In genomic region chr1:165494949-165495810, GRCh38 we compare ENCODE assay signal across 18 cellular contexts. TPM values are rescaled to one million over a fixed set of nuclear protein-coding genes. Genes with fewer than 3 reads are reported as not detected.
DNase-seq lines count a peak whose midpoint lies in the region; ATAC-seq and TF ChIP-seq lines count a peak whose summit lies in the region.
"Had no signal": no experiment of that assay in that cellular context is flagged by ENCODE, and none has a peak within 500 bp of the region (broad histone marks: within the 10 kb centered on the region; RNA-seq: fewer than 3 reads in every experiment).

No MANE protein-coding gene starts in this region.

- H3K79me1 ChIP-seq in H9 (ENCODE audit: insufficient read depth, low read depth, low read length, poor library complexity, severe bottlenecking), result no peaks in the 10 kb centered on the region

- H2BK12ac ChIP-seq in H9 (ENCODE audit: insufficient read length, low read depth, low read length), result no peak overlapping the region

- no peak overlapping the region for H3K23ac ChIP-seq in H9 (ENCODE audit: insufficient read length, low read depth, low read length)

- H4K91ac ChIP-seq in H9 (ENCODE audit: insufficient read length, low read depth, low read length), result no peak overlapping the region

- H3T11ph ChIP-seq in H9 (ENCODE audit: low read length), result no peak overlapping the region

- H3K27ac Mint-ChIP-seq in GM23338, result no peak overlapping the region
- peak overlapping the region; percentile 26 for H3K27ac Mint-ChIP-seq in progenitor cell of endocrine pancreas
- no peak overlapping the region; a peak in 1 of 7 replicates for H3K27ac Mint-ChIP-seq in H9
- H3K27ac Mint-ChIP-seq: CD4-positive, alpha-beta T cell had no signal

- no peaks in the 10 kb centered on the region for H3K9me2 ChIP-seq in GM23338 (ENCODE audit: insufficient read depth)

- H3K27me3 ChIP-seq in GM23338 (ENCODE audit: insufficient read depth) (no peaks in the 10 kb centered on the region), H9 (ENCODE audit: insufficient read depth, low read length) (no peaks in the 10 kb centered on the region)
- H3K27me3 ChIP-seq: Peyer's patch had no signal

- no peaks in the 10 kb centered on the region for H3K79me2 ChIP-seq in GM23338 (replicated peaks; ENCODE audit: insufficient read depth)
- H3K79me2 ChIP-seq in H9 (ENCODE audit: insufficient read depth, low read length), result no peaks in the 10 kb centered on the region

- H3K14ac ChIP-seq in H9 (ENCODE audit: insufficient read depth, low read length), result no peak overlapping the region

- TF ChIP-seq CTCF in GM23338 (conservative IDR thresholded peaks at IDR 0.05; ENCODE audit: low read depth in 2 of 2) (no peak), fibroblast of villous mesenchyme (IDR thresholded peaks at IDR 0.05; ENCODE audit: insufficient read depth, low read depth, low read length) (no peak), progenitor cell of endocrine pancreas (IDR thresholded peaks at IDR 0.05; ENCODE audit: unreplicated experiment) (no peak), mucosa of descending colon (IDR thresholded peaks at IDR 0.05) (no peak), H9 (conservative IDR thresholded peaks at IDR 0.05) (no peak)

- H2BK120ac ChIP-seq in H9 (ENCODE audit: low read depth, low read length, poor library complexity, severe bottlenecking), result no peak overlapping the region

- H3K56ac ChIP-seq in H9 (ENCODE audit: insufficient read length, low read depth, low read length), result no peak overlapping the region

- no peaks in the 10 kb centered on the region for H3K9me3 ChIP-seq in mucosa of descending colon
- H3K9me3 ChIP-seq in H9 (ENCODE audit: control insufficient read depth, low read depth, low read length), result no peaks in the 10 kb centered on the region
- H3K9me3 ChIP-seq: BE2C, Peyer's patch, SJSA1 had no signal

- H3K9ac ChIP-seq in H9 (ENCODE audit: extremely low read depth, insufficient read length, low read length), result no peak overlapping the region

- no peaks in the 10 kb centered on the region for H3K23me2 ChIP-seq in H9 (ENCODE audit: insufficient read length, low read depth, low read length, poor library complexity, severe bottlenecking)

- no peak overlapping the region for H4K5ac ChIP-seq in H9 (ENCODE audit: insufficient read length, low read depth, low read length)

- H2BK20ac ChIP-seq in H9 (ENCODE audit: low read depth, low read length, poor library complexity, severe bottlenecking), result no peak overlapping the region

- H3K9me3 Mint-ChIP-seq in GM23338, result no peaks in the 10 kb centered on the region
- no peaks in the 10 kb centered on the region for H3K9me3 Mint-ChIP-seq in progenitor cell of endocrine pancreas (ENCODE audit: low read depth)
- H3K9me3 Mint-ChIP-seq in H9, result no peaks in the 10 kb centered on the region
- H3K9me3 Mint-ChIP-seq: CD4-positive, alpha-beta T cell had no signal

- H4K20me1 ChIP-seq in GM23338 (replicated peaks; ENCODE audit: insufficient read depth) (no peaks in the 10 kb centered on the region), H9 (ENCODE audit: control insufficient read depth, insufficient read depth, insufficient read length) (no peaks in the 10 kb centered on the region)

- no peak overlapping the region for H3K18ac ChIP-seq in H9 (ENCODE audit: insufficient read length, low read depth, low read length)

- H3K4me2 ChIP-seq in GM23338, result no peak overlapping the region
- H3K4me2 ChIP-seq in H9 (ENCODE audit: insufficient read depth, insufficient read length, low read length), result no peak overlapping the region

- no peak overlapping the region for H2BK15ac ChIP-seq in H9 (ENCODE audit: low read depth, low read length)

- no peak overlapping the region for H3K4me3 Mint-ChIP-seq in GM23338
- H3K4me3 Mint-ChIP-seq in progenitor cell of endocrine pancreas (ENCODE audit: low read depth), result no peak overlapping the region
- H3K4me3 Mint-ChIP-seq in H9, result no peak overlapping the region
- H3K4me3 Mint-ChIP-seq: CD4-positive, alpha-beta T cell had no signal

- H2AFZ ChIP-seq in GM23338 (0 out of 2 replicates have a peak overlapping the region, but pooled peaks have one; percentile 3), H9 (ENCODE audit: low read length) (no peak overlapping the region)

- H3F3A ChIP-seq in GM23338 (replicated peaks; ENCODE audit: low read depth), result no peaks in the 10 kb centered on the region

- peaks cover 3% of the 10 kb centered on the region for H3K27me3 Mint-ChIP-seq in GM23338 (ENCODE audit: insufficient read depth, low read depth, poor library complexity)
- H3K27me3 Mint-ChIP-seq in progenitor cell of endocrine pancreas, result peaks cover 7% of the 10 kb centered on the region
- H3K27me3 Mint-ChIP-seq in H9 (ENCODE audit: low read depth), result no peaks in the 10 kb centered on the region; the same call in none of the 2 replicates

- no peak overlapping the region for H4K8ac ChIP-seq in H9 (replicated peaks; ENCODE audit: insufficient read length, low read depth, low read length)

- no peaks in the 10 kb centered on the region for H3K36me3 ChIP-seq in GM23338 (ENCODE audit: insufficient read depth)
- no peaks in the 10 kb centered on the region for H3K36me3 ChIP-seq in mucosa of descending colon (ENCODE audit: low read depth)
- H3K36me3 ChIP-seq: BE2C, Peyer's patch, SJSA1 had no signal

- H3K4me1 Mint-ChIP-seq in GM23338, result peaks cover 5% of the 10 kb centered on the region; the same call in 2 of the 3 replicates
- peaks cover 15% of the 10 kb centered on the region for H3K4me1 Mint-ChIP-seq in progenitor cell of endocrine pancreas (ENCODE audit: low read depth)
- peaks cover 7 to 15% of the 10 kb centered on the region in 2 experiments for H3K4me1 Mint-ChIP-seq in H9

- DNase-seq in GM23338 (ENCODE audit: low spot score), result no peak
- peak; percentile 52 for DNase-seq in NCI-H82 (lab: John Stamatoyannopoulos, UW)
- DNase-seq in fibroblast of villous mesenchyme (ENCODE audit: low read depth), result peak; percentile 34
- DNase-seq in progenitor cell of endocrine pancreas (ENCODE audit: low spot score, unreplicated experiment), result no peak
- no peak for DNase-seq in amniotic stem cell (lab: John Stamatoyannopoulos, UW)
- DNase-seq in NOMO-1 treated with DMSO at 0.1 percent for 48 hours (lab: John Stamatoyannopoulos, UW; ENCODE audit: unreplicated experiment), result no peak
- DNase-seq in mucosa of descending colon, result no peak
- DNase-seq in H9, result no peak
- DNase-seq: BE2C; CD4-positive, alpha-beta T cell; MV-4-11; NCI-H1694 treated with DMSO at 0.1 percent for 48 hours; NCI-H2227 treated with DMSO at 0.1 percent for 48 hours; NCI-H510A treated with DMSO at 0.1 percent for 48 hours; Peyer's patch had no signal

- H3K4me1 ChIP-seq in GM23338 (ENCODE audit: insufficient read depth) (no peaks in the 10 kb centered on the region), mucosa of descending colon (ENCODE audit: low read depth) (no peaks in the 10 kb centered on the region), H9 (ENCODE audit: insufficient read depth, low read length) (no peaks in the 10 kb centered on the region; the same call in 1 of the 2 replicates)
- H3K4me1 ChIP-seq: BE2C, Peyer's patch, SJSA1 had no signal

- no peak overlapping the region for H3K4me3 ChIP-seq in GM23338
- H3K4me3 ChIP-seq in fibroblast of villous mesenchyme (ENCODE audit: low read depth, low read length), result no peak overlapping the region
- H3K4me3 ChIP-seq in mucosa of descending colon, result no peak overlapping the region
- H3K4me3 ChIP-seq: Peyer's patch, SJSA1 had no signal

- intact Hi-C loops in mucosa of descending colon (cut with DNase I, micrococcal nuclease), result no loop called here

- H2AK5ac ChIP-seq in H9 (ENCODE audit: insufficient read length, low read length), result no peak overlapping the region

- H3K27ac ChIP-seq in GM23338 (ENCODE audit: low read depth), result no peak overlapping the region
- no peak overlapping the region for H3K27ac ChIP-seq in H9 (ENCODE audit: insufficient read length, low read depth, low read length)
- H3K27ac ChIP-seq: HL-60, Peyer's patch, SJSA1 had no signal

- no CpG with 5 or more reads among the region's 4 CpGs for WGBS in H9 (ENCODE audit: extremely low coverage, insufficient read length, low lambda C conversion rate)

- H2BK5ac ChIP-seq in H9 (ENCODE audit: insufficient read length, low read length), result no peak overlapping the region

- no peak overlapping the region for H3K4ac ChIP-seq in H9 (ENCODE audit: low read depth, low read length)

- ATAC-seq in GM23338 (peak; percentile 51; the same call in 2 of the 3 replicates), mucosa of descending colon (no peak)

- H3K36me3 Mint-ChIP-seq in GM23338 (ENCODE audit: low read depth) (no peaks in the 10 kb centered on the region), progenitor cell of endocrine pancreas (ENCODE audit: insufficient read depth) (no peaks in the 10 kb centered on the region), H9 (ENCODE audit: insufficient read depth in 1 of 3, low read depth in 3 of 3) (no peaks in the 10 kb centered on the region)

RNA-seq across cellular contexts. Expression of gene LRRC52, which starts 48.6 kb away (rescaled TPM):
- total RNA-seq in GM23338 (2014; rRNA removed; shearing (Covaris generic)), result not detected in 2 replicates
- not detected in 2 replicates for polyA plus RNA-seq in GM23338 (2016; fragmentation: Nextera tagmentation; extraction: Ambion mirVana)
- not detected in 2 replicates for total RNA-seq in fibroblast of villous mesenchyme
- total RNA-seq in progenitor cell of endocrine pancreas, result not detected in 2 replicates
- total RNA-seq in mucosa of descending colon, result under 1 TPM in 1 of 3 donors, not detected in 2; 0.22 TPM
- not detected in 2 replicates for total RNA-seq in H9 (2021)
- total RNA-seq: CD4-positive, alpha-beta T cell; H1; Peyer's patch; SJSA1 had no signal

RNA-seq across cellular contexts. Expression of gene RXRG, which starts 50.3 kb away (rescaled TPM):
- not detected in 2 replicates for total RNA-seq in GM23338 (2014; rRNA removed; shearing (Covaris generic))
- not detected in 2 replicates for polyA plus RNA-seq in GM23338 (2016; fragmentation: Nextera tagmentation; extraction: Ambion mirVana)
- total RNA-seq in fibroblast of villous mesenchyme, result not detected in 2 replicates
- total RNA-seq in progenitor cell of endocrine pancreas, result 2.2 and 3.0 TPM in 2 replicates
- total RNA-seq in mucosa of descending colon, result 1 to 10 TPM in 2 of 3 donors, under 1 TPM in 1; 0.29 to 1.8 (median 1.1) TPM
- total RNA-seq in H9 (2021), result not detected in 2 replicates
- total RNA-seq: CD4-positive, alpha-beta T cell; H1; SJSA1 had no signal
- polyA plus RNA-seq: H1 had no signal

Comparison
In these comparisons a context has a peak if more than half of its experiments do, and no peak if none do; other contexts are left out.
1. DNase-seq: peak in NCI-H82 (single experiment) and fibroblast of villous mesenchyme (single experiment); none in GM23338 (single experiment), progenitor cell of endocrine pancreas (single experiment), amniotic stem cell (single experiment), NOMO-1 treated with DMSO at 0.1 percent for 48 hours (single experiment), mucosa of descending colon (0 of 3) and H9 (single experiment).